9 cellular contexts compared by ENCODE assay signal in genomic region chr9:89999176-89999533, GRCh38.
A peak's percentile ranks its signal among the peaks of the same experiment; 100 is the strongest.
DNase-seq lines count a peak whose midpoint lies in the region; ATAC-seq, FAIRE-seq and TF ChIP-seq lines count a peak whose summit lies in the region.
"Had no signal": no experiment of that assay in that cellular context is flagged by ENCODE, and none has a peak within 500 bp of the region (broad histone marks: within the 10 kb centered on the region; RNA-seq: fewer than 3 reads in every experiment).

No MANE protein-coding gene starts in this region.

- BruUV-seq in A673 (replicated peaks; lab: Mats Ljungman, UMichigan) = no TSS peak

- intact Hi-C loops in activated CD8-positive, alpha-beta T cell treated with anti-CD3 and anti-CD28 coated beads for 36 hours (cut with micrococcal nuclease) = no loop called here
- intact Hi-C loops in kidney (cut with DNase I) = no loop called here
- intact Hi-C loops in A673 (cut with micrococcal nuclease; ENCODE audit: unreplicated experiment) = no loop called here

- H3K9me3 Mint-ChIP-seq in activated CD8-positive, alpha-beta T cell treated with anti-CD3 and anti-CD28 coated beads for 36 hours = no peaks in the 10 kb centered on the region

- DNase-seq in NCI-H1092 treated with DMSO at 0.1 percent for 48 hours (lab: John Stamatoyannopoulos, UW) (peak; percentile 34), NCI-H1092 (lab: John Stamatoyannopoulos, UW) (no peak), kidney (peak; percentile 75), A673 (ENCODE audit: low spot score) (no peak), GM10248 (ENCODE audit: extremely low spot score) (no peak)
- DNase-seq in activated CD8-positive, alpha-beta T cell treated with anti-CD3 and anti-CD28 coated beads for 36 hours = no peak
- DNase-seq in activated CD4-positive, alpha-beta T cell treated with anti-CD3 and anti-CD28 coated beads for 1 hour = no peak

- FAIRE-seq in kidney (lab: Jason Lieb, UNC) = no peak
- FAIRE-seq: K562 had no signal

- peak overlapping the region in 1 of 2 donors; percentile 34 for H3K9ac ChIP-seq in kidney (ENCODE audit: low read length in 2 of 2)
- peak overlapping the region; percentile 13 to 62 for H3K9ac ChIP-seq in stomach smooth muscle (ENCODE audit: low read length in 2 of 2)

- H3K36me3 Mint-ChIP-seq in activated CD8-positive, alpha-beta T cell treated with anti-CD3 and anti-CD28 coated beads for 36 hours (ENCODE audit: low read depth) = no peaks in the 10 kb centered on the region

- peak overlapping the region; percentile 87 for H3K27ac Mint-ChIP-seq in activated CD8-positive, alpha-beta T cell treated with anti-CD3 and anti-CD28 coated beads for 36 hours

- no peak for TF ChIP-seq CTCF in activated CD8-positive, alpha-beta T cell treated with anti-CD3 and anti-CD28 coated beads for 36 hours (IDR thresholded peaks at IDR 0.05)
- no peak for TF ChIP-seq CTCF in kidney (IDR thresholded peaks at IDR 0.05; ENCODE audit: borderline replicate concordance, extremely low read depth, insufficient read depth)
- no peak for TF ChIP-seq CTCF in A673 (conservative IDR thresholded peaks at IDR 0.05; ENCODE audit: low read depth, low read length)
- no peak for TF ChIP-seq CTCF in GM10248 (IDR thresholded peaks at IDR 0.05; ENCODE audit: control extremely low read depth, extremely low read depth, low read depth, missing control alignments)

- H3K4me3 ChIP-seq in kidney (ENCODE audit: low read length in 2 of 2) (no peak overlapping the region), stomach smooth muscle (ENCODE audit: low read length in 2 of 2) (peak overlapping the region in 1 of 2 donors; percentile 66), A673 (ENCODE audit: low read depth, low read length, poor library complexity, severe bottlenecking) (no peak overlapping the region)
- H3K4me3 ChIP-seq: K562 had no signal

- peaks cover 28% of the 10 kb centered on the region for H3K4me1 Mint-ChIP-seq in activated CD8-positive, alpha-beta T cell treated with anti-CD3 and anti-CD28 coated beads for 36 hours (ENCODE audit: low read depth)

- CTCF ChIA-PET in activated CD8-positive, alpha-beta T cell treated with anti-CD3 and anti-CD28 coated beads for 36 hours (lab: Charles Lee) = interaction anchor here (1.3 to 2.3 kb wide), 6 partner anchors 15 to 398 kb away, joined by 3 to 12 read pairs (median 6); no protein-coding TSS in a partner anchor
- CTCF ChIA-PET in A673 (lab: Charles Lee) = no interaction called here
- CTCF ChIA-PET in GM10248 (lab: Yijun Ruan, JAX) = interaction anchor here (0.7 to 2.2 kb wide), 4 partner anchors 385 to 435 kb away, joined by 3 to 7 read pairs (median 5); no protein-coding TSS in a partner anchor

- no peaks in the 10 kb centered on the region for H3K36me3 ChIP-seq in kidney (ENCODE audit: control insufficient read depth in 1 of 2, insufficient read depth in 2 of 2, low read length in 2 of 2)
- no peaks in the 10 kb centered on the region for H3K36me3 ChIP-seq in stomach smooth muscle (ENCODE audit: control insufficient read depth in 2 of 2, insufficient read depth in 2 of 2, low read length in 2 of 2)
- H3K36me3 ChIP-seq in A673 (ENCODE audit: insufficient read depth, low read length, poor library complexity, severe bottlenecking) = no peaks in the 10 kb centered on the region

- no peaks in the 10 kb centered on the region for H3K27me3 Mint-ChIP-seq in activated CD8-positive, alpha-beta T cell treated with anti-CD3 and anti-CD28 coated beads for 36 hours

- no peaks in the 10 kb centered on the region for H3K27me3 ChIP-seq in stomach smooth muscle (ENCODE audit: control insufficient read depth in 1 of 2, insufficient read depth in 2 of 2, low read length in 2 of 2)
- no peaks in the 10 kb centered on the region for H3K27me3 ChIP-seq in A673 (replicated peaks; ENCODE audit: insufficient read depth, low read depth, low read length, poor library complexity)

- POLR2A ChIA-PET in activated CD8-positive, alpha-beta T cell treated with anti-CD3 and anti-CD28 coated beads for 36 hours (lab: Charles Lee) = interaction anchor here (1.5 to 2.9 kb wide), 2 partner anchors 10 to 15 kb away, joined by 4 to 16 read pairs; no protein-coding TSS in a partner anchor
- POLR2A ChIA-PET in A673 (lab: Charles Lee; ENCODE audit: low non-redundant PET) (no interaction called here), GM10248 (lab: Yijun Ruan, JAX) (interaction anchor here (0.6 kb wide), 1 partner anchor 185 kb away, joined by 3 read pairs; no protein-coding TSS in a partner anchor)

- H3K27ac ChIP-seq in kidney (ENCODE audit: low read depth in 2 of 2, low read length in 2 of 2) = peak overlapping the region; percentile 72 to 95
- peak overlapping the region; percentile 81 for H3K27ac ChIP-seq in stomach smooth muscle (ENCODE audit: low read length)
- no peak overlapping the region for H3K27ac ChIP-seq in A673 (ENCODE audit: low read depth, low read length, poor library complexity, severe bottlenecking)

- peak overlapping the region; percentile 61 for H3K4me3 Mint-ChIP-seq in activated CD8-positive, alpha-beta T cell treated with anti-CD3 and anti-CD28 coated beads for 36 hours

- H3K4me1 ChIP-seq in kidney (ENCODE audit: control insufficient read depth in 1 of 2, insufficient read depth in 1 of 2, low read depth in 1 of 2, low read length in 2 of 2) = peaks cover 28 to 42% of the 10 kb centered on the region in 2 donors
- peaks cover 63% of the 10 kb centered on the region for H3K4me1 ChIP-seq in stomach smooth muscle (ENCODE audit: control insufficient read depth, insufficient read depth, low read length)
- no peaks in the 10 kb centered on the region for H3K4me1 ChIP-seq in A673 (ENCODE audit: insufficient read depth, low read length, poor library complexity, severe bottlenecking)

- no peak for ATAC-seq in activated CD8-positive, alpha-beta T cell treated with anti-CD3 and anti-CD28 coated beads for 36 hours
- ATAC-seq: K562 had no signal

- H3K9me3 ChIP-seq in kidney (ENCODE audit: control insufficient read depth in 1 of 2, low read length in 2 of 2) = no peaks in the 10 kb centered on the region
- H3K9me3 ChIP-seq in stomach smooth muscle (ENCODE audit: control insufficient read depth in 2 of 2, low read length in 2 of 2) = no peaks in the 10 kb centered on the region
- no peaks in the 10 kb centered on the region for H3K9me3 ChIP-seq in A673 (ENCODE audit: low read depth, low read length, poor library complexity, severe bottlenecking)

Comparison
In these comparisons a context has a peak if more than half of its experiments do, and no peak if none do; other contexts are left out.
1. DNase-seq: peak in NCI-H1092 treated with DMSO at 0.1 percent for 48 hours (single experiment) and kidney (single experiment); none in NCI-H1092 (single experiment), activated CD8-positive, alpha-beta T cell treated with anti-CD3 and anti-CD28 coated beads for 36 hours (single experiment), A673 (single experiment), GM10248 (single experiment) and activated CD4-positive, alpha-beta T cell treated with anti-CD3 and anti-CD28 coated beads for 1 hour (single experiment).